ENCODE assay signal across 8 cellular contexts in genomic region chr1:192809286-192810252, GRCh38. TPM values are rescaled to one million over a fixed set of nuclear protein-coding genes. Genes with fewer than 3 reads are reported as not detected.
DNase-seq lines count a peak whose midpoint lies in the region; ATAC-seq and TF ChIP-seq lines count a peak whose summit lies in the region.

No MANE protein-coding gene starts in this region.

- TF ChIP-seq CTCF in lung (IDR thresholded peaks at IDR 0.05; ENCODE audit: control extremely low read depth, extremely low read depth), result no peak

- no peaks in the 10 kb centered on the region for H3K27me3 ChIP-seq in lung (ENCODE audit: control insufficient read depth, insufficient read depth)

- H3K4me3 ChIP-seq in lung, result peak overlapping the region; percentile 59

- WGBS in lung, 2 donors, result 22 to 25% methylated on average over 26 of the region's 26 CpGs

- ATAC-seq in lung (ENCODE audit: insufficient read depth, low FRiP score) (peak; percentile 1), HG02840 (IDR thresholded peaks at IDR 0.05; ENCODE audit: low FRiP score, unreplicated experiment) (no peak)

- peak in 2 of 3 experiments; percentile 82 to 92 for DNase-seq in NCI-H1417 (lab: John Stamatoyannopoulos, UW)
- DNase-seq in NCI-H1417 treated with DMSO at 0.1 percent for 48 hours (lab: John Stamatoyannopoulos, UW), result no peak
- peak; percentile 46 for DNase-seq in NCI-H1694 treated with DMSO at 0.1 percent for 48 hours (lab: John Stamatoyannopoulos, UW)
- DNase-seq in activated CD4-positive, alpha-beta T cell treated with anti-CD3 and anti-CD28 coated beads for 1 hour, result peak; percentile 22
- peak; percentile 35 to 65 for DNase-seq in dermis microvascular lymphatic vessel endothelial cell (ENCODE audit: low read depth in 2 of 2)
- DNase-seq in lung (ENCODE audit: low spot score), result peak; percentile 36
- DNase-seq in stimulated activated CD8-positive, alpha-beta memory T cell treated with anti-CD3 and anti-CD28 coated beads, Interleukin-4, amount 100 ng/mL, for 4 hours (ENCODE audit: low read depth in 2 of 2, low spot score in 1 of 2), result peak; percentile 7 to 8

- peaks cover 0 to 10% of the 10 kb centered on the region in 2 donors for H3K36me3 ChIP-seq in lung (ENCODE audit: control insufficient read depth in 2 of 2, insufficient read depth in 2 of 2, low read length in 2 of 2)

- H3K27ac ChIP-seq in lung (ENCODE audit: low read depth in 1 of 2, low read length in 1 of 2), result peak overlapping the region; percentile 75 to 85

- H3K9me3 ChIP-seq in lung (ENCODE audit: control insufficient read depth in 2 of 2, insufficient read depth in 1 of 2, low read length in 1 of 2), result no peaks in the 10 kb centered on the region

- H3K4me1 ChIP-seq in lung (ENCODE audit: control insufficient read depth in 2 of 2, insufficient read depth in 2 of 2, low read length in 2 of 2), result peaks cover 0 to 15% of the 10 kb centered on the region in 2 donors

RNA-seq across cellular contexts. Expression of gene RGS2, which starts 0.7 kb away (rescaled TPM):
- total RNA-seq in dermis microvascular lymphatic vessel endothelial cell (2.3 and 4.2 TPM in 2 replicates), lung (10 to 100 TPM; 40.8 to 83.3 TPM)
- polyA plus RNA-seq in lung, result 100 to 1,000 TPM in 1 of 2 donors, 10 to 100 TPM in 1; 36.4 to 111 TPM
